In genomic region chr11:19071255-19071654, GRCh38 we compare ENCODE assay signal across 1 cellular context.
TF ChIP-seq lines count a peak whose summit lies in the region.

No MANE protein-coding gene starts in this region.

TF ChIP-seq in HepG2, 621 proteins besides CTCF, POLR2A, EP300 and RAD21 (continued from another document and continues in another):
- TF ChIP-seq RERE (CRISPR knock-in tag; IDR thresholded peaks at IDR 0.05; ENCODE audit: low read depth) (no peak), PCBP2 (optimal IDR thresholded peaks at IDR 0.05; ENCODE audit: low read depth, low read length, poor library complexity, severe bottlenecking) (peak; percentile 77), STAG1 (CRISPR knock-in tag; IDR thresholded peaks at IDR 0.05) (peak; percentile 92), TBL1XR1 (IDR thresholded peaks at IDR 0.05; ENCODE audit: borderline replicate concordance, low read length, partially characterized antibody) (peak; percentile 50), HMGXB4 (CRISPR knock-in tag; IDR thresholded peaks at IDR 0.05; ENCODE audit: borderline replicate concordance in 1 of 2, low read depth in 1 of 2) (peak; percentile 61 to 80), KDM3A (CRISPR knock-in tag; IDR thresholded peaks at IDR 0.05; ENCODE audit: low read depth) (peak; percentile 40; the same call in 1 of the 2 replicates), ZMYM4 (CRISPR knock-in tag; IDR thresholded peaks at IDR 0.05) (peak; percentile 50), MED1 (CRISPR knock-in tag; IDR thresholded peaks at IDR 0.05) (peak; percentile 24; the same call in 1 of the 2 replicates), CBX1 (IDR thresholded peaks at IDR 0.05; ENCODE audit: low read depth) (no peak), CREB1 (IDR thresholded peaks at IDR 0.05) (peak; percentile 92), CREB1 (CRISPR knock-in tag; IDR thresholded peaks at IDR 0.05) (no peak), TARDBP (CRISPR knock-in tag; IDR thresholded peaks at IDR 0.05) (peak; percentile 35; the same call in 1 of the 2 replicates), NFE2L2 (IDR thresholded peaks at IDR 0.05; ENCODE audit: low read length) (peak; percentile 16; the same call in 1 of the 2 replicates), REL (CRISPR knock-in tag; conservative IDR thresholded peaks at IDR 0.05) (no peak), ARID3A (IDR thresholded peaks at IDR 0.05; ENCODE audit: low read depth, low read length) (peak; percentile 90), ZNF362 (CRISPR knock-in tag; IDR thresholded peaks at IDR 0.05; ENCODE audit: borderline replicate concordance) (peak; percentile 66; the same call in 1 of the 2 replicates), FOSL2 (CRISPR knock-in tag; IDR thresholded peaks at IDR 0.05) (peak; percentile 4; the same call in 1 of the 2 replicates), HOXA3 (CRISPR knock-in tag; IDR thresholded peaks at IDR 0.05) (0 out of 2 replicates have a peak, but pooled peaks have one; percentile 32), ZNF644 (CRISPR knock-in tag; IDR thresholded peaks at IDR 0.05; ENCODE audit: low read depth) (0 out of 2 replicates have a peak, but pooled peaks have one; percentile 27), ZNF777 (CRISPR knock-in tag; IDR thresholded peaks at IDR 0.05) (0 out of 2 replicates have a peak, but pooled peaks have one; percentile 26), CBFB (CRISPR knock-in tag; IDR thresholded peaks at IDR 0.05) (0 out of 2 replicates have a peak, but pooled peaks have one; percentile 28), ATF7 (IDR thresholded peaks at IDR 0.05) (peak; percentile 96), ATF7 (CRISPR knock-in tag; IDR thresholded peaks at IDR 0.05) (no peak), XRCC5 (optimal IDR thresholded peaks at IDR 0.05; ENCODE audit: low read length) (peak; percentile 66), ZNF574 (CRISPR knock-in tag; IDR thresholded peaks at IDR 0.05) (0 out of 2 replicates have a peak, but pooled peaks have one; percentile 29), ARID2 (CRISPR knock-in tag; IDR thresholded peaks at IDR 0.05; ENCODE audit: borderline replicate concordance) (0 out of 2 replicates have a peak, but pooled peaks have one; percentile 35), FOXA3 (CRISPR knock-in tag; IDR thresholded peaks at IDR 0.05) (peak; percentile 19; the same call in 1 of the 2 replicates), TEAD3 (CRISPR knock-in tag; optimal IDR thresholded peaks at IDR 0.05; ENCODE audit: borderline replicate concordance) (peak; percentile 57), ZSCAN5A (CRISPR knock-in tag; IDR thresholded peaks at IDR 0.05; ENCODE audit: borderline replicate concordance) (peak; percentile 48; the same call in 1 of the 2 replicates), HOXA5 (CRISPR knock-in tag; IDR thresholded peaks at IDR 0.05) (0 out of 2 replicates have a peak, but pooled peaks have one; percentile 43), ATF3 (CRISPR knock-in tag; IDR thresholded peaks at IDR 0.05) (no peak), GATAD2A (CRISPR knock-in tag; IDR thresholded peaks at IDR 0.05) (peak; percentile 54; the same call in 1 of the 2 replicates), ARID5B (CRISPR knock-in tag; IDR thresholded peaks at IDR 0.05) (peak; percentile 35; the same call in 1 of the 2 replicates), ZNF652 (CRISPR knock-in tag; IDR thresholded peaks at IDR 0.05; ENCODE audit: borderline replicate concordance, low read depth) (peak; percentile 76; the same call in 1 of the 2 replicates), POGZ (CRISPR knock-in tag; IDR thresholded peaks at IDR 0.05) (0 out of 2 replicates have a peak, but pooled peaks have one; percentile 21), NKX3-1 (CRISPR knock-in tag; IDR thresholded peaks at IDR 0.05) (no peak), KLF13 (CRISPR knock-in tag; IDR thresholded peaks at IDR 0.05) (no peak)
